ENCODE assay signal across 8 cellular contexts in genomic region chr6:52664991-52665686, GRCh38. TPM values are rescaled to one million over a fixed set of nuclear protein-coding genes. Genes with fewer than 3 reads are reported as not detected.
A peak's percentile ranks its signal among the peaks of the same experiment; 100 is the strongest.
DNase-seq lines count a peak whose midpoint lies in the region; ATAC-seq and TF ChIP-seq lines count a peak whose summit lies in the region.

No MANE protein-coding gene starts in this region.

- H3K27me3 ChIP-seq in A673 (replicated peaks; ENCODE audit: insufficient read depth, low read depth, low read length, poor library complexity) (no peaks in the 10 kb centered on the region), HUES48 (ENCODE audit: control insufficient read depth, insufficient read depth, low read length) (peaks cover 11% of the 10 kb centered on the region), mucosa of rectum (ENCODE audit: control insufficient read depth in 2 of 2, insufficient read depth in 2 of 2, low read length in 2 of 2) (no peaks in the 10 kb centered on the region)

- no TSS peak for BruUV-seq in A673 (replicated peaks; lab: Mats Ljungman, UMichigan)

- peaks cover 24% of the 10 kb centered on the region for H3K4me1 ChIP-seq in A673 (ENCODE audit: insufficient read depth, low read length, poor library complexity, severe bottlenecking)
- H3K4me1 ChIP-seq in HUES48 (ENCODE audit: control insufficient read depth, insufficient read depth, low read length), result peaks cover 15% of the 10 kb centered on the region
- peaks cover 13 to 14% of the 10 kb centered on the region in 2 donors for H3K4me1 ChIP-seq in mucosa of rectum (ENCODE audit: control insufficient read depth in 2 of 2, insufficient read depth in 2 of 2, low read length in 2 of 2)
- H3K4me1 ChIP-seq in mucosa of descending colon (ENCODE audit: low read depth), result peaks cover 7% of the 10 kb centered on the region

- H3K27ac ChIP-seq in A673 (ENCODE audit: low read depth, low read length, poor library complexity, severe bottlenecking) (no peak overlapping the region), HUES48 (ENCODE audit: low read depth, low read length) (no peak overlapping the region), mucosa of rectum (ENCODE audit: low read depth in 2 of 2, low read length in 2 of 2) (no peak overlapping the region)

- POLR2A ChIA-PET in A673 (lab: Charles Lee; ENCODE audit: low non-redundant PET), result no interaction called here

- no peaks in the 10 kb centered on the region for H3K9me3 ChIP-seq in A673 (ENCODE audit: low read depth, low read length, poor library complexity, severe bottlenecking)
- no peaks in the 10 kb centered on the region for H3K9me3 ChIP-seq in HUES48 (ENCODE audit: control insufficient read depth, insufficient read depth, low read length)
- H3K9me3 ChIP-seq in mucosa of rectum (ENCODE audit: control insufficient read depth in 2 of 2, low read length in 2 of 2), result no peaks in the 10 kb centered on the region
- H3K9me3 ChIP-seq in mucosa of descending colon, result no peaks in the 10 kb centered on the region

- H3K9ac ChIP-seq in HUES48 (ENCODE audit: low read depth, low read length) (0 out of 2 replicates have a peak overlapping the region, but pooled peaks have one; percentile 50), mucosa of rectum (ENCODE audit: low read depth in 1 of 2, low read length in 2 of 2) (peak overlapping the region; percentile 70 to 85)

- DNase-seq in A673 (ENCODE audit: low spot score) (no peak), cardiac fibroblast (ENCODE audit: low read depth in 2 of 2) (peak in 1 of 2 donors; percentile 15), mucosa of descending colon (no peak), glomerular visceral epithelial cell (ENCODE audit: extremely low spot score) (no peak), AG20443 (ENCODE audit: low spot score) (no peak)

- no peak for ATAC-seq in mucosa of descending colon
- no peak for ATAC-seq in GM19397 (IDR thresholded peaks at IDR 0.05; ENCODE audit: unreplicated experiment)

- peak overlapping the region; percentile 64 for H3K4me3 ChIP-seq in A673 (ENCODE audit: low read depth, low read length, poor library complexity, severe bottlenecking)
- peak overlapping the region; percentile 76 for H3K4me3 ChIP-seq in HUES48 (ENCODE audit: low read depth, low read length)
- H3K4me3 ChIP-seq in cardiac fibroblast (replicated peaks in 1 of 2; ENCODE audit: low read depth in 2 of 2, low read length in 2 of 2), result peak overlapping the region; percentile 72 to 80
- H3K4me3 ChIP-seq in mucosa of rectum (ENCODE audit: low read length in 2 of 2), result peak overlapping the region; percentile 80 to 82
- no peak overlapping the region for H3K4me3 ChIP-seq in mucosa of descending colon

- CTCF ChIA-PET in A673 (lab: Charles Lee), result interaction anchor here (0.7 kb wide), 1 partner anchor 257 kb away, joined by 5 read pairs; no protein-coding TSS in a partner anchor

- H3K36me3 ChIP-seq in A673 (ENCODE audit: insufficient read depth, low read length, poor library complexity, severe bottlenecking) (peaks cover 4% of the 10 kb centered on the region), HUES48 (ENCODE audit: control insufficient read depth, insufficient read depth, low read length) (peaks cover 12% of the 10 kb centered on the region), mucosa of rectum (ENCODE audit: control insufficient read depth in 2 of 2, insufficient read depth in 2 of 2, low read length in 2 of 2) (no peaks in the 10 kb centered on the region), mucosa of descending colon (ENCODE audit: low read depth) (no peaks in the 10 kb centered on the region)

- intact Hi-C loops in A673 (cut with micrococcal nuclease; ENCODE audit: unreplicated experiment) (loop anchor here (1.0 to 5.0 kb wide), 4 partner anchors 63 to 503 kb away; no protein-coding TSS in a partner anchor), mucosa of descending colon (cut with DNase I, micrococcal nuclease) (loop anchor here (5.0 to 10.0 kb wide), 3 partner anchors 70 to 380 kb away; partner anchors contain the start of gene MCM3 (in 1 of the 2))

- TF ChIP-seq CTCF in A673 (conservative IDR thresholded peaks at IDR 0.05; ENCODE audit: low read depth, low read length) (no peak), cardiac fibroblast (IDR thresholded peaks at IDR 0.05; ENCODE audit: low read depth, low read length) (no peak), mucosa of descending colon (IDR thresholded peaks at IDR 0.05) (no peak)

RNA-seq across cellular contexts. Expression of gene TMEM14A, which starts 5.8 kb away (rescaled TPM):
- total RNA-seq in A673 (2021) (8.4 and 10.0 TPM in 2 replicates), mucosa of descending colon (10 to 100 TPM; 14.1 to 18.5 (median 17.7) TPM)
